ENCODE assay signal across 8 cellular contexts in genomic region chr6:137872071-137872470, GRCh38. TPM values are rescaled to one million over a fixed set of nuclear protein-coding genes. Genes with fewer than 3 reads are reported as not detected.
DNase-seq lines count a peak whose midpoint lies in the region; ATAC-seq and TF ChIP-seq lines count a peak whose summit lies in the region.
"Had no signal": no experiment of that assay in that cellular context is flagged by ENCODE, and none has a peak within 500 bp of the region (broad histone marks: within the 10 kb centered on the region; RNA-seq: fewer than 3 reads in every experiment).

No MANE protein-coding gene starts in this region.

- no peaks in the 10 kb centered on the region; the same call in 1 of the 2 replicates for H4K20me1 ChIP-seq in SU-DHL-6 (ENCODE audit: low read depth, low read length)

- no peak overlapping the region for H3K9ac ChIP-seq in SU-DHL-6 (ENCODE audit: low read length)

- H3K79me2 ChIP-seq in SU-DHL-6 (ENCODE audit: insufficient read depth, low read length), result peaks cover 24% of the 10 kb centered on the region

- DNase-seq in GM12864 (ENCODE audit: low read depth) (no peak), fibroblast of mammary gland (ENCODE audit: low read depth) (peak; percentile 80), spleen (no peak), NCI-H146 (lab: John Stamatoyannopoulos, UW) (no peak), SW480 (ENCODE audit: low spot score) (no peak)
- DNase-seq: NCI-H1105 treated with DMSO at 0.1 percent for 48 hours had no signal

- H3K4me3 ChIP-seq in GM12864 (ENCODE audit: low read depth, low read length) (peak overlapping the region; percentile 80), SU-DHL-6 (ENCODE audit: insufficient read depth, low read length, poor library complexity, severe bottlenecking) (no peak overlapping the region), fibroblast of mammary gland (ENCODE audit: control insufficient read depth, low read depth, low read length) (no peak overlapping the region), spleen (peak overlapping the region in 7 of 8 donors; percentile 4 to 97 (median 85))

- no peak for TF ChIP-seq POLR2A in spleen (IDR thresholded peaks at IDR 0.05)

- peak overlapping the region; percentile 42 for H3K4me2 ChIP-seq in SU-DHL-6 (ENCODE audit: low read depth, low read length, poor library complexity, severe bottlenecking)

- ATAC-seq in HG02623 (IDR thresholded peaks at IDR 0.05; ENCODE audit: unreplicated experiment), result no peak

- H3K9me3 ChIP-seq in SU-DHL-6 (ENCODE audit: insufficient read depth, low read length), result no peaks in the 10 kb centered on the region
- H3K9me3 ChIP-seq in spleen, result no peaks in the 10 kb centered on the region

- H3K27ac ChIP-seq in SU-DHL-6 (ENCODE audit: low read depth, low read length), result 0 out of 2 replicates have a peak overlapping the region, but pooled peaks have one; percentile 3
- H3K27ac ChIP-seq in spleen, result peak overlapping the region in 7 of 8 donors; percentile 60 to 99 (median 98)

- peaks cover 47 to 91% (median 76%) of the 10 kb centered on the region in 6 donors for H3K4me1 ChIP-seq in spleen

- H3K36me3 ChIP-seq in SU-DHL-6 (ENCODE audit: low read length), result peaks cover 15% of the 10 kb centered on the region
- peaks cover 0 to 51% (median 28%) of the 10 kb centered on the region in 6 donors for H3K36me3 ChIP-seq in spleen

- H3K9me2 ChIP-seq in SU-DHL-6 (replicated peaks; ENCODE audit: insufficient read depth, low read length), result no peaks in the 10 kb centered on the region

- H3F3A ChIP-seq in SU-DHL-6 (ENCODE audit: insufficient read depth), result 0 out of 2 replicates have a peak, but pooled peaks cover 3% of the 10 kb centered on the region

- no peak overlapping the region for H2AFZ ChIP-seq in SU-DHL-6 (ENCODE audit: low read depth, low read length, severe bottlenecking)

- H3K27me3 ChIP-seq in SU-DHL-6 (ENCODE audit: low read length), result no peaks in the 10 kb centered on the region
- H3K27me3 ChIP-seq in spleen (replicated peaks in 1 of 7), result no peaks in the 10 kb centered on the region

- intact Hi-C loops in spleen (cut with DNase I; ENCODE audit: low total_unique reads), result loop anchor here (5.0 kb wide), 1 partner anchor 165 kb away; no protein-coding TSS in a partner anchor

- no peak for TF ChIP-seq CTCF in GM12864 (IDR thresholded peaks at IDR 0.05; ENCODE audit: low read depth, low read length, missing control alignments)
- TF ChIP-seq CTCF in SU-DHL-6 (IDR thresholded peaks at IDR 0.05; ENCODE audit: insufficient read depth, low read length, poor library complexity, severe bottlenecking), result no peak
- no peak for TF ChIP-seq CTCF in fibroblast of mammary gland (conservative IDR thresholded peaks at IDR 0.05; ENCODE audit: control insufficient read depth, insufficient read depth, low read depth, low read length)
- TF ChIP-seq CTCF in spleen (IDR thresholded peaks at IDR 0.05 in 8 of 11, conservative IDR thresholded peaks at IDR 0.05 in 3 of 11), result no peak

RNA-seq across cellular contexts. Expression of gene TNFAIP3, which starts 5.0 kb away (rescaled TPM):
- 100 to 1,000 TPM in 3 of 7 donors, 10 to 100 TPM in 4; 41.1 to 133 (median 69.0) TPM for total RNA-seq in spleen
- 10 to 100 TPM; 23.2 to 31.9 (median 25.0) TPM for polyA plus RNA-seq in spleen

Comparison
In these comparisons a context has a peak if more than half of its experiments do, and no peak if none do; other contexts are left out.
1. H3K4me3 ChIP-seq: peak in GM12864 (single experiment) and spleen (7 of 8); none in SU-DHL-6 (single experiment) and fibroblast of mammary gland (single experiment).